Comparison of ENCODE assay signal across 20 cellular contexts in genomic region chr2:126774290-126774689, GRCh38.
"Had no signal": no experiment of that assay in that cellular context is flagged by ENCODE, and none has a peak within 500 bp of the region (broad histone marks: within the 10 kb centered on the region; RNA-seq: fewer than 3 reads in every experiment).

No MANE protein-coding gene starts in this region.

- H3K36me3 Mint-ChIP-seq: naive thymus-derived CD4-positive, alpha-beta T cell; stimulated activated effector memory CD8-positive, alpha-beta T cell treated with anti-CD3 and anti-CD28 coated beads, Interleukin-12 subunit alpha, Interleukin-12 subunit beta, amount 100 ng/mL, for 72 hours had no signal

- H3K4me3 ChIP-seq: esophagus squamous epithelium, gastroesophageal sphincter, right atrium auricular region, tibial nerve had no signal

- ATAC-seq: effector memory CD8-positive, alpha-beta T cell; gastroesophageal sphincter; left lobe of liver; naive thymus-derived CD4-positive, alpha-beta T cell; stimulated activated effector memory CD8-positive, alpha-beta T cell treated with anti-CD3 and anti-CD28 coated beads, Interleukin-12 subunit alpha, Interleukin-12 subunit beta, amount 100 ng/mL, for 72 hours had no signal

- H3K27me3 Mint-ChIP-seq: stimulated activated naive CD8-positive, alpha-beta T cell treated with anti-CD3 and anti-CD28 coated beads, Interleukin-15, Interleukin-2, amounts not matched to agents 100 ng/mL and 50 ng/mL, for 24 hours had no signal

- DNase-seq: effector memory CD8-positive, alpha-beta T cell; esophagus squamous epithelium; foreskin fibroblast; glutamatergic neuron; islet precursor cell; mammary epithelial cell; naive thymus-derived CD4-positive, alpha-beta T cell; nephron progenitor cell; small intestine; stimulated activated CD4-positive, alpha-beta T cell treated with anti-CD3 and anti-CD28 coated beads, Interleukin-4, amount 100 ng/mL, for 1 hour; stimulated activated CD8-positive, alpha-beta memory T cell treated with anti-CD3 and anti-CD28 coated beads, Interleukin-4, amount 100 ng/mL, for 48 hours had no signal

- H3K4me3 Mint-ChIP-seq: dendritic cell treated with granulocyte-macrophage colony-stimulating factor and Interleukin-4, amounts not matched to agents 40 ng/mL and 50 ng/mL, for 4 days; effector memory CD8-positive, alpha-beta T cell; nephron progenitor cell; stimulated activated naive CD8-positive, alpha-beta T cell treated with anti-CD3 and anti-CD28 coated beads, Interleukin-15, Interleukin-2, amounts not matched to agents 100 ng/mL and 50 ng/mL, for 24 hours had no signal

- H3K27me3 ChIP-seq: gastroesophageal sphincter, right atrium auricular region, tibial nerve had no signal

- H3K9me3 ChIP-seq: esophagus squamous epithelium, gastroesophageal sphincter, neutrophil, right atrium auricular region, tibial nerve had no signal

- H3K36me3 ChIP-seq: esophagus squamous epithelium, gastroesophageal sphincter, neutrophil, right atrium auricular region, tibial nerve had no signal

- H3K27ac Mint-ChIP-seq: dendritic cell treated with granulocyte-macrophage colony-stimulating factor and Interleukin-4, amounts not matched to agents 40 ng/mL and 50 ng/mL, for 4 days; nephron progenitor cell; stimulated activated effector memory CD8-positive, alpha-beta T cell treated with anti-CD3 and anti-CD28 coated beads, Interleukin-12 subunit alpha, Interleukin-12 subunit beta, amount 100 ng/mL, for 72 hours; stimulated activated naive CD8-positive, alpha-beta T cell treated with anti-CD3 and anti-CD28 coated beads, Interleukin-15, Interleukin-2, amounts not matched to agents 100 ng/mL and 50 ng/mL, for 24 hours had no signal

- FAIRE-seq: colon, small intestine had no signal

- H3K27ac ChIP-seq: esophagus squamous epithelium, gastroesophageal sphincter, neutrophil, right atrium auricular region, tibial nerve had no signal

- H3K9me3 Mint-ChIP-seq: dendritic cell treated with granulocyte-macrophage colony-stimulating factor and Interleukin-4, amounts not matched to agents 40 ng/mL and 50 ng/mL, for 4 days; effector memory CD8-positive, alpha-beta T cell; naive thymus-derived CD4-positive, alpha-beta T cell; nephron progenitor cell; stimulated activated effector memory CD8-positive, alpha-beta T cell treated with anti-CD3 and anti-CD28 coated beads, Interleukin-12 subunit alpha, Interleukin-12 subunit beta, amount 100 ng/mL, for 72 hours; stimulated activated naive CD8-positive, alpha-beta T cell treated with anti-CD3 and anti-CD28 coated beads, Interleukin-15, Interleukin-2, amounts not matched to agents 100 ng/mL and 50 ng/mL, for 24 hours had no signal
